8 cellular contexts compared by ENCODE assay signal in the genomic region with DNA sequence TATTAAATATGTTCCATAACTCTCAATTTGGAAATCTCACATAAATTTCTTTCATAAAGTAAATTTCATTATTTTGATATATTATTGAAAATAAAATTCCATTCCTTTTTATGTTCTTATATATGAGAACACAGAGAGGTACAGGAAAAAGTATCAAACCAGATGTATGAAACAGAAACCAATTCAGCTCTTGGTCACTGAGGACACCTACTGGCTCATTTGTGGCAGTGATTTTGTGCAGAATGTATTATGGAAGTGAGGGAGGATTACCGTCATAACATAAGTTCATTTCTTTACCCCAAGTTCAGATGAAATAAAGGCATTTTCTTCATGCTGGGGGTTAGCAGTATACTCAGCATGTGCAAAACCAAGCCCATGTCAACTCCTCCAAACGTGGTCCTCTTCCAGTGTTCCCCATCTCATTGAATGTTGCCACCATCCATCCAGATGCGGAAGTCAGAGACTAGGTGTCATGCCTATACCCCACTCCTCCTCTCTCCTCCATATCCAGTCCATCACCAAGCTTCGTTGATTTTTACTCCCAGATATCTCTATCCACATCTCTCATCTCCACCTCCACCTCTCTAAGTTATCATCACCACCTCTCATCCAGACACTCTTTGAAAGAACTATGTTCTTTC. TPM values are rescaled to one million over a fixed set of nuclear protein-coding genes. Genes with fewer than 3 reads are reported as not detected.
A peak's percentile ranks its signal among the peaks of the same experiment; 100 is the strongest.
DNase-seq lines count a peak whose midpoint lies in the region; ATAC-seq, FAIRE-seq and TF ChIP-seq lines count a peak whose summit lies in the region.

No MANE protein-coding gene starts in this region.

- no peaks in the 10 kb centered on the region for H3K36me3 Mint-ChIP-seq in Calu3 (ENCODE audit: insufficient read depth, unreplicated experiment)
- H3K36me3 Mint-ChIP-seq in endothelial cell (ENCODE audit: low read depth, unreplicated experiment): peaks cover 17% of the 10 kb centered on the region

- peak; percentile 22 for DNase-seq in Calu3
- DNase-seq in GM19239 (ENCODE audit: insufficient read length, low spot score): peak; percentile 3
- peak; percentile 77 for DNase-seq in Karpas-422
- peak in 1 of 2 experiments; percentile 40 for DNase-seq in SJSA1 (ENCODE audit: low read depth in 1 of 2, low spot score in 2 of 2)
- DNase-seq in endothelial cell (ENCODE audit: low spot score): peak; percentile 15
- peak; percentile 48 for DNase-seq in midbrain (lab: John Stamatoyannopoulos, UW)
- DNase-seq in ecto neural progenitor cell (ENCODE audit: low spot score): no peak

- H3K79me2 ChIP-seq in Karpas-422 (ENCODE audit: low read length): no peaks in the 10 kb centered on the region

- H3K4me3 Mint-ChIP-seq in Calu3 (ENCODE audit: low read depth, unreplicated experiment) (no peak overlapping the region), endothelial cell (ENCODE audit: unreplicated experiment) (no peak overlapping the region)

- no peaks in the 10 kb centered on the region for H3K9me2 ChIP-seq in Karpas-422 (replicated peaks; ENCODE audit: insufficient read depth, low read length)

- no peaks in the 10 kb centered on the region for H4K20me1 ChIP-seq in Karpas-422 (ENCODE audit: insufficient read depth, low read depth, low read length)

- TF ChIP-seq CTCF in Calu3 (IDR thresholded peaks at IDR 0.05; ENCODE audit: unreplicated experiment) (peak; percentile 65), endothelial cell (IDR thresholded peaks at IDR 0.05; ENCODE audit: unreplicated experiment) (peak; percentile 66)

- CTCF ChIA-PET in Calu3 (lab: Charles Lee): no interaction called here

- H3K4me2 ChIP-seq in Karpas-422 (ENCODE audit: low read depth, low read length, poor library complexity, severe bottlenecking): no peak overlapping the region

- H3K27ac Mint-ChIP-seq in Calu3 (ENCODE audit: unreplicated experiment): no peak overlapping the region
- no peak overlapping the region for H3K27ac Mint-ChIP-seq in endothelial cell (ENCODE audit: unreplicated experiment)

- H3K9me3 Mint-ChIP-seq in Calu3 (ENCODE audit: low read depth, unreplicated experiment) (peaks cover 9% of the 10 kb centered on the region), endothelial cell (ENCODE audit: unreplicated experiment) (peaks cover 8% of the 10 kb centered on the region)

- intact Hi-C loops in Calu3 (cut with micrococcal nuclease; ENCODE audit: unreplicated experiment): loop anchor here (2.0 kb wide), 2 partner anchors 42 to 50 kb away; partner anchors contain the start of gene MALL

- H3K4me3 ChIP-seq in Karpas-422 (ENCODE audit: low read length): no peak overlapping the region
- no peak overlapping the region for H3K4me3 ChIP-seq in SJSA1

- H3K27me3 Mint-ChIP-seq in Calu3 (ENCODE audit: unreplicated experiment): no peaks in the 10 kb centered on the region
- peaks cover 2% of the 10 kb centered on the region for H3K27me3 Mint-ChIP-seq in endothelial cell (ENCODE audit: unreplicated experiment)

- H3K9me3 ChIP-seq in Karpas-422 (ENCODE audit: low read length) (no peaks in the 10 kb centered on the region), SJSA1 (replicated peaks) (peaks cover 4% of the 10 kb centered on the region)

- peak; percentile 75 for FAIRE-seq in GM19239 (lab: Jason Lieb, UNC)

- H3K27me3 ChIP-seq in Karpas-422 (ENCODE audit: low read length) (no peaks in the 10 kb centered on the region), SJSA1 (replicated peaks) (0 out of 2 replicates have a peak, but pooled peaks cover 4% of the 10 kb centered on the region)

- H3K27ac ChIP-seq in Karpas-422 (ENCODE audit: low read length) (no peak overlapping the region), SJSA1 (peak overlapping the region; percentile 9; the same call in 1 of the 2 replicates)

- no peak overlapping the region for H3K9ac ChIP-seq in Karpas-422 (ENCODE audit: low read length)

- no TSS peak for BruUV-seq in Calu3 (replicated peaks; lab: Mats Ljungman, UMichigan)

- H3K4me1 ChIP-seq in Karpas-422 (ENCODE audit: low read length): no peaks in the 10 kb centered on the region
- peaks cover 9% of the 10 kb centered on the region for H3K4me1 ChIP-seq in SJSA1 (replicated peaks)

- ATAC-seq in GM19328 (IDR thresholded peaks at IDR 0.05; ENCODE audit: unreplicated experiment): no peak

- no peak overlapping the region for H2AFZ ChIP-seq in Karpas-422 (ENCODE audit: low read length)

- H3K4me1 Mint-ChIP-seq in Calu3 (ENCODE audit: low read depth, unreplicated experiment) (peaks cover 8% of the 10 kb centered on the region), endothelial cell (ENCODE audit: unreplicated experiment) (no peaks in the 10 kb centered on the region)

- no peaks in the 10 kb centered on the region for H3K36me3 ChIP-seq in Karpas-422 (ENCODE audit: insufficient read depth, low read length)
- no peaks in the 10 kb centered on the region; the same call in 1 of the 2 replicates for H3K36me3 ChIP-seq in SJSA1

RNA-seq across cellular contexts. Expression of gene MALL, which starts 41.7 kb away (rescaled TPM):
- total RNA-seq in Calu3 (2022) (51.5 and 72.6 TPM in 2 replicates), endothelial cell (ENCODE audit: unreplicated experiment) (2.6 TPM)
- not detected in 2 replicates for total RNA-seq in Karpas-422 (2014; rRNA removed; shearing (Covaris generic); ENCODE audit: low replicate concordance)
- total RNA-seq in SJSA1 (2014; rRNA removed; shearing (Covaris generic)): not detected in 2 replicates

RNA-seq across cellular contexts. Expression of gene NPHP1, which starts 47.5 kb away (rescaled TPM):
- total RNA-seq in Calu3 (2022) (6.4 and 7.3 TPM in 2 replicates), endothelial cell (ENCODE audit: unreplicated experiment) (5.7 TPM)
- total RNA-seq in Karpas-422 (2014; rRNA removed; shearing (Covaris generic); ENCODE audit: low replicate concordance): 1.5 and 3.2 TPM in 2 replicates
- 0.25 and 6.8 TPM in 2 replicates for total RNA-seq in SJSA1 (2014; rRNA removed; shearing (Covaris generic))

RNA-seq across cellular contexts. Expression of gene MTLN, which starts 55.1 kb away (rescaled TPM):
- total RNA-seq in Calu3 (2022) (54.1 and 56.9 TPM in 2 replicates), endothelial cell (ENCODE audit: unreplicated experiment) (20.2 TPM)
- total RNA-seq in Karpas-422 (2014; rRNA removed; shearing (Covaris generic); ENCODE audit: low replicate concordance): 89.2 and 171 TPM in 2 replicates
- total RNA-seq in SJSA1 (2014; rRNA removed; shearing (Covaris generic)): 93.0 and 187 TPM in 2 replicates

Comparison
In these comparisons a context has a peak if more than half of its experiments do, and no peak if none do; other contexts are left out.
1. RNA of gene MALL, which starts 41.7 kb away (total RNA-seq): 51.5 to 72.6 TPM in Calu3; 2.6 TPM in endothelial cell (single experiment), not detected in SJSA1 and not detected in Karpas-422; every median in the first group is over 10 times any median in the second.